Comparison of ENCODE assay signal across 28 cellular contexts in the genomic region with DNA sequence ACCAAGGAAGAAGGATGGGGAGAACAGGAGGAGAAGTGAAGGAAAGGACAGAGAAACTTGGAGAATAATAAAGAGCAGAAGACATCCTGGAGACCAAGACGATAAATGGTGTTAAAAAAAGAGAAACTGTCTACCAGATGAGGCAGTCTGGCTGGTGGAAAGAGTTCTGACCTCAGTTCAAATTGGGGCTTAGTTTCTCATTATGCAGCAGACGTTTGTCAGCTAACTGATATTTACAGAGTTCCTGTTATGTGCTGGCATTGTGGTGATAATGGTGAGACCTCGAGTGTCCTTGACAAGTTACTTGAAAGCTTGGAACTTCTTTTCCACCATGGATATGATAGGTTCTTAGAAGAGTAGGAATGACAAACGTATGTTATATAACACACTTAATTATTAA.
DNase-seq lines count a peak whose midpoint lies in the region; ATAC-seq, FAIRE-seq and TF ChIP-seq lines count a peak whose summit lies in the region.
"Had no signal": no experiment of that assay in that cellular context is flagged by ENCODE, and none has a peak within 500 bp of the region (broad histone marks: within the 10 kb centered on the region; RNA-seq: fewer than 3 reads in every experiment).

No MANE protein-coding gene starts in this region.

- no peak overlapping the region for H3K4me2 ChIP-seq in GM12878 (ENCODE audit: control insufficient read depth, insufficient read depth)
- H3K4me2 ChIP-seq: KMS-11 had no signal

- H3K9me3 ChIP-seq in GM12878 (replicated peaks; ENCODE audit: control insufficient read depth, insufficient read depth, low read length), result no peaks in the 10 kb centered on the region

- CTCF ChIA-PET in GM12878 (lab: Yijun Ruan, JAX), result no interaction called here
- CTCF ChIA-PET in activated CD8-positive, alpha-beta T cell treated with anti-CD3 and anti-CD28 coated beads, Interleukin-2, amount 10 ng/mL, durations not matched to agents 7 days and 5 days (lab: Charles Lee), result no interaction called here

- SMC1A ChIA-PET in GM12878 (lab: Charles Lee; ENCODE audit: uncharacterized antibody, unreplicated experiment), result interaction anchor here (1.2 kb wide), 3 partner anchors 18 to 219 kb away, joined by 3 to 4 read pairs (median 3); no protein-coding TSS in a partner anchor

- TF ChIP-seq EP300 in GM12878 (IDR thresholded peaks at IDR 0.05; ENCODE audit: borderline replicate concordance in 1 of 2, control insufficient read depth in 1 of 2, low read depth in 2 of 2, low read length in 2 of 2), result no peak

- no peak overlapping the region for H3K27ac Mint-ChIP-seq in activated CD8-positive, alpha-beta T cell treated with anti-CD3 and anti-CD28 coated beads, Interleukin-2, amount 10 ng/mL, durations not matched to agents 7 days and 5 days
- H3K27ac Mint-ChIP-seq: T-helper 2 cell treated with Interferon-gamma antibody and Interleukin-4, amounts not matched to agents 5 μg/mL and 100 μg/mL, for 36 hours had no signal

- H3K27me3 ChIP-seq in GM12878 (replicated peaks in 1 of 2; ENCODE audit: control insufficient read depth in 2 of 2, insufficient read depth in 2 of 2, low read length in 1 of 2), result no peaks in the 10 kb centered on the region
- H3K27me3 ChIP-seq: BLaER1 had no signal

- no peak for TF ChIP-seq RAD21 in GM12878 (IDR thresholded peaks at IDR 0.05; ENCODE audit: insufficient read depth, low read depth, low read length)

- no peak for TF ChIP-seq CTCF in GM12878 (IDR thresholded peaks at IDR 0.05 in 2 of 3, conservative IDR thresholded peaks at IDR 0.05 in 1 of 3; ENCODE audit: control insufficient read depth in 2 of 3, extremely low read depth in 1 of 3, insufficient read depth in 1 of 3, low read depth in 3 of 3, low read length in 3 of 3)

- FAIRE-seq in GM19239 (lab: Jason Lieb, UNC) (peak; percentile 67), GM12878 (lab: Jason Lieb, UNC) (no peak)
- FAIRE-seq: A204.1, D721Med, G401.6, GM12891 had no signal

- H4K20me1 ChIP-seq in GM12878 (ENCODE audit: control insufficient read depth, insufficient read depth), result no peaks in the 10 kb centered on the region
- H4K20me1 ChIP-seq: BLaER1 had no signal

- H3K4me1 Mint-ChIP-seq in activated CD8-positive, alpha-beta T cell treated with anti-CD3 and anti-CD28 coated beads, Interleukin-2, amount 10 ng/mL, durations not matched to agents 7 days and 5 days (ENCODE audit: low read depth), result peaks cover 10% of the 10 kb centered on the region

- no peaks in the 10 kb centered on the region for H3K36me3 Mint-ChIP-seq in activated CD8-positive, alpha-beta T cell treated with anti-CD3 and anti-CD28 coated beads, Interleukin-2, amount 10 ng/mL, durations not matched to agents 7 days and 5 days (ENCODE audit: low read depth)
- H3K36me3 Mint-ChIP-seq: CD4-positive, CD25-positive, alpha-beta regulatory T cell had no signal

- in situ Hi-C loops in GM12878 (cut with MboI), result no loop called here

- intact Hi-C loops in GM12878 (cut with micrococcal nuclease; ENCODE audit: unreplicated experiment) (no loop called here), posterior cingulate gyrus (cut with DNase I) (no loop called here)

- no TSS peak for BruUV-seq in GM12878 (replicated peaks; lab: Mats Ljungman, UMichigan)

- no peaks in the 10 kb centered on the region for H3K36me3 ChIP-seq in GM12878 (ENCODE audit: control insufficient read depth in 2 of 2, insufficient read depth in 2 of 2, low read length in 1 of 2)
- H3K36me3 ChIP-seq: BLaER1 had no signal

- WGBS in GM12878 (ENCODE audit: insufficient coverage, insufficient replicate concordance, low lambda C conversion rate, missing lambda C conversion rate), result 8% methylated on average over 4 of the region's 4 CpGs

- no peak overlapping the region for H3K27ac ChIP-seq in GM12878 (ENCODE audit: control insufficient read depth, insufficient read depth)
- H3K27ac ChIP-seq: BLaER1, GM23248, KMS-11, RWPE1 had no signal

- H3K27me3 Mint-ChIP-seq in activated CD8-positive, alpha-beta T cell treated with anti-CD3 and anti-CD28 coated beads, Interleukin-2, amount 10 ng/mL, durations not matched to agents 7 days and 5 days (ENCODE audit: low read depth), result peaks cover 10% of the 10 kb centered on the region

- no peaks in the 10 kb centered on the region for H3K4me1 ChIP-seq in GM12878 (ENCODE audit: control insufficient read depth, insufficient read depth, low read length)

- H2AFZ ChIP-seq in GM12878 (ENCODE audit: control insufficient read depth, low read depth, low read length), result no peak overlapping the region
- H2AFZ ChIP-seq: GM23248 had no signal

- no peak overlapping the region for H3K4me3 ChIP-seq in GM12878
- H3K4me3 ChIP-seq: BLaER1, GM23248 had no signal

- H3K4me3 Mint-ChIP-seq in activated CD8-positive, alpha-beta T cell treated with anti-CD3 and anti-CD28 coated beads, Interleukin-2, amount 10 ng/mL, durations not matched to agents 7 days and 5 days, result no peak overlapping the region
- H3K4me3 Mint-ChIP-seq: CD4-positive, CD25-positive, alpha-beta regulatory T cell; T-helper 2 cell treated with Interferon-gamma antibody and Interleukin-4, amounts not matched to agents 5 μg/mL and 100 μg/mL, for 36 hours had no signal

- POLR2A ChIA-PET in GM12878 (lab: Charles Lee), result no interaction called here
- POLR2A ChIA-PET in activated CD8-positive, alpha-beta T cell treated with anti-CD3 and anti-CD28 coated beads, Interleukin-2, amount 10 ng/mL, durations not matched to agents 7 days and 5 days (lab: Charles Lee), result no interaction called here

- RAD21 ChIA-PET in GM12878 (lab: Charles Lee; ENCODE audit: unreplicated experiment), result no interaction called here

- DNase-seq in GM19239 (ENCODE audit: insufficient read length, low spot score) (no peak), GM12878 (ENCODE audit: low read depth, low spot score) (no peak), NCI-H187 treated with DMSO at 0.1 percent for 48 hours (lab: John Stamatoyannopoulos, UW) (no peak), posterior cingulate gyrus (no peak), D341Med (ENCODE audit: low spot score) (no peak)
- DNase-seq in activated CD8-positive, alpha-beta T cell treated with anti-CD3 and anti-CD28 coated beads, Interleukin-2, amount 10 ng/mL, durations not matched to agents 7 days and 5 days, result no peak
- DNase-seq: CD4-positive, CD25-positive, alpha-beta regulatory T cell; GM23248; H7; MM.1S; NCI-H2081 treated with DMSO at 0.1 percent for 48 hours; NCI-H2171; NCI-H226; NCI-H510A; NCI-H69; SHP77 treated with DMSO at 0.1 percent for 48 hours; T-helper 1 cell had no signal

- no peaks in the 10 kb centered on the region for H3K79me2 ChIP-seq in GM12878 (ENCODE audit: control insufficient read depth, insufficient read depth, low read length)

- no peaks in the 10 kb centered on the region for H3K9me3 Mint-ChIP-seq in activated CD8-positive, alpha-beta T cell treated with anti-CD3 and anti-CD28 coated beads, Interleukin-2, amount 10 ng/mL, durations not matched to agents 7 days and 5 days (ENCODE audit: insufficient read depth)
- H3K9me3 Mint-ChIP-seq: T-helper 2 cell treated with Interferon-gamma antibody and Interleukin-4, amounts not matched to agents 5 μg/mL and 100 μg/mL, for 36 hours had no signal

- no peak overlapping the region for H3K9ac ChIP-seq in GM12878 (ENCODE audit: control insufficient read depth, insufficient read depth, low read length)
- H3K9ac ChIP-seq: BLaER1, GM23248, KMS-11 had no signal

- ATAC-seq in GM18508 (IDR thresholded peaks at IDR 0.05; ENCODE audit: insufficient read depth, unreplicated experiment), result peak; percentile 80
- peak; percentile 79 for ATAC-seq in HG03378 (IDR thresholded peaks at IDR 0.05; ENCODE audit: unreplicated experiment)
- peak; percentile 69 for ATAC-seq in GM12878
- no peak for ATAC-seq in activated CD8-positive, alpha-beta T cell treated with anti-CD3 and anti-CD28 coated beads, Interleukin-2, amount 10 ng/mL, durations not matched to agents 7 days and 5 days
- ATAC-seq: Panc1 had no signal

- no peak for TF ChIP-seq POLR2A in GM12878 (IDR thresholded peaks at IDR 0.05; ENCODE audit: low read depth, low read length)

TF ChIP-seq in GM12878, 131 proteins besides CTCF, POLR2A, EP300 and RAD21:
- TF ChIP-seq TCF7 (IDR thresholded peaks at IDR 0.05; ENCODE audit: borderline replicate concordance) (no peak), ETV6 (conservative IDR thresholded peaks at IDR 0.05 in 1 of 2, IDR thresholded peaks at IDR 0.05 in 1 of 2; ENCODE audit: borderline replicate concordance in 1 of 2, low read depth in 1 of 2) (no peak)
- TF ChIP-seq, protein P1, sequence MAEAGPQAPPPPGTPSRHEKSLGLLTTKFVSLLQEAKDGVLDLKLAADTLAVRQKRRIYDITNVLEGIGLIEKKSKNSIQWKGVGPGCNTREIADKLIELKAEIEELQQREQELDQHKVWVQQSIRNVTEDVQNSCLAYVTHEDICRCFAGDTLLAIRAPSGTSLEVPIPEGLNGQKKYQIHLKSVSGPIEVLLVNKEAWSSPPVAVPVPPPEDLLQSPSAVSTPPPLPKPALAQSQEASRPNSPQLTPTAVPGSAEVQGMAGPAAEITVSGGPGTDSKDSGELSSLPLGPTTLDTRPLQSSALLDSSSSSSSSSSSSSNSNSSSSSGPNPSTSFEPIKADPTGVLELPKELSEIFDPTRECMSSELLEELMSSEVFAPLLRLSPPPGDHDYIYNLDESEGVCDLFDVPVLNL (IDR thresholded peaks at IDR 0.05; ENCODE audit: low read depth, low read length), result no peak
